Comparison of ENCODE assay signal across 20 cellular contexts in genomic region chr13:49527123-49527522, GRCh38. TPM values are rescaled to one million over a fixed set of nuclear protein-coding genes. Genes with fewer than 3 reads are reported as not detected.
DNase-seq lines count a peak whose midpoint lies in the region; ATAC-seq and TF ChIP-seq lines count a peak whose summit lies in the region.
"Had no signal": no experiment of that assay in that cellular context is flagged by ENCODE, and none has a peak within 500 bp of the region (broad histone marks: within the 10 kb centered on the region; RNA-seq: fewer than 3 reads in every experiment).

No MANE protein-coding gene starts in this region.

- peaks cover 6% of the 10 kb centered on the region for H3K36me3 ChIP-seq in IMR-90 (ENCODE audit: control insufficient read depth, insufficient read depth, low read length)
- peaks cover 0 to 59% (median 2%) of the 10 kb centered on the region in 4 donors for H3K36me3 ChIP-seq in sigmoid colon

- H3K56ac ChIP-seq in IMR-90 (ENCODE audit: extremely low read depth, insufficient read depth, low read length): no peak overlapping the region

- DNase-seq in NCI-H82 (lab: John Stamatoyannopoulos, UW) (peak; percentile 22), NCI-H82 treated with DMSO at 0.1 percent for 48 hours (lab: John Stamatoyannopoulos, UW; ENCODE audit: unreplicated experiment) (no peak), IMR-90 (no peak), activated B cell treated with CpG ODN at 0.5 μM for 24 hours (no peak), midbrain (lab: John Stamatoyannopoulos, UW) (peak; percentile 48), DMS79 (lab: John Stamatoyannopoulos, UW) (no peak), NCI-H146 (lab: John Stamatoyannopoulos, UW) (no peak), sigmoid colon (no peak)
- DNase-seq: 8988T, amniotic stem cell, endodermal cell, Kasumi-1, left lung, NCI-H187 treated with DMSO at 0.1 percent for 48 hours, NCI-H446 treated with DMSO at 0.1 percent for 48 hours, pancreas, PC-9 had no signal

- H3K9me3 Mint-ChIP-seq in activated B cell treated with CpG ODN at 0.5 μM for 24 hours: no peaks in the 10 kb centered on the region
- H3K9me3 Mint-ChIP-seq: endodermal cell, type B pancreatic cell had no signal

- no peak overlapping the region for H2BK20ac ChIP-seq in IMR-90 (ENCODE audit: low read depth, low read length)

- H2AK5ac ChIP-seq in IMR-90 (ENCODE audit: low read depth, low read length): no peak overlapping the region

- H3K36me3 Mint-ChIP-seq in activated B cell treated with CpG ODN at 0.5 μM for 24 hours (ENCODE audit: low read depth): peaks cover 65% of the 10 kb centered on the region

- no peaks in the 10 kb centered on the region for H3K27me3 Mint-ChIP-seq in activated B cell treated with CpG ODN at 0.5 μM for 24 hours
- H3K27me3 Mint-ChIP-seq: type B pancreatic cell had no signal

- H3K27me3 ChIP-seq in IMR-90 (ENCODE audit: control insufficient read depth, insufficient read depth, low read length) (no peaks in the 10 kb centered on the region), sigmoid colon (no peaks in the 10 kb centered on the region)
- H3K27me3 ChIP-seq: left lung, pancreas had no signal

- peak overlapping the region; percentile 66 for H3K27ac Mint-ChIP-seq in activated B cell treated with CpG ODN at 0.5 μM for 24 hours
- H3K27ac Mint-ChIP-seq: endodermal cell, type B pancreatic cell had no signal

- H3K4me3 ChIP-seq in IMR-90 (ENCODE audit: insufficient read depth, low read depth, low read length): no peak overlapping the region
- H3K4me3 ChIP-seq in sigmoid colon: no peak overlapping the region
- H3K4me3 ChIP-seq: left lung, pancreas, PC-9, SK-N-MC, smooth muscle cell had no signal

- POLR2A ChIA-PET in IMR-90 (lab: Charles Lee; ENCODE audit: unreplicated experiment) (no interaction called here), activated B cell treated with CpG ODN at 0.5 μM for 24 hours (lab: Charles Lee) (no interaction called here)

- no peak overlapping the region for H3K23ac ChIP-seq in IMR-90 (ENCODE audit: low read depth, low read length)

- no peak overlapping the region for H3K18ac ChIP-seq in IMR-90 (ENCODE audit: low read depth, low read length)

- no peak overlapping the region for H4K91ac ChIP-seq in IMR-90 (ENCODE audit: insufficient read depth, low read depth, low read length)

- intact Hi-C loops in IMR-90 (cut with micrococcal nuclease) (no loop called here), activated B cell treated with CpG ODN at 0.5 μM for 24 hours (cut with micrococcal nuclease) (loop anchor here (5.0 to 10.0 kb wide), 2 partner anchors 35 to 1222 kb away; partner anchors contain the start of gene RB1), sigmoid colon (cut with DNase I) (no loop called here)

- no peaks in the 10 kb centered on the region; a peak in 1 of 4 replicates for H3K79me1 ChIP-seq in IMR-90 (ENCODE audit: low read depth in 1 of 2, low read length in 2 of 2)

- TF ChIP-seq POLR2A in IMR-90 (IDR thresholded peaks at IDR 0.05; ENCODE audit: low read depth, low read length): no peak
- no peak for TF ChIP-seq POLR2A in sigmoid colon (IDR thresholded peaks at IDR 0.05)

- ATAC-seq in IMR-90 (ENCODE audit: low read depth) (peak; percentile 37; the same call in 1 of the 2 replicates), activated B cell treated with CpG ODN at 0.5 μM for 24 hours (ENCODE audit: low read depth) (no peak)
- ATAC-seq: left lung had no signal

- H3K4me1 ChIP-seq in IMR-90 (ENCODE audit: control insufficient read depth, insufficient read depth, low read length): no peaks in the 10 kb centered on the region; the same call in 1 of the 2 replicates
- H3K4me1 ChIP-seq in sigmoid colon: peaks cover 0 to 3% (median 2%) of the 10 kb centered on the region in 4 donors
- H3K4me1 ChIP-seq: pancreas had no signal

- H4K5ac ChIP-seq in IMR-90 (ENCODE audit: low read depth, low read length): no peak overlapping the region

- no peak for TF ChIP-seq RAD21 in IMR-90 (IDR thresholded peaks at IDR 0.05; ENCODE audit: low read length)

- peaks cover 5% of the 10 kb centered on the region for H3K9me1 ChIP-seq in IMR-90 (ENCODE audit: insufficient read depth, low read length)

- H3K4me2 ChIP-seq in IMR-90 (ENCODE audit: low read depth, low read length): no peak overlapping the region
- H3K4me2 ChIP-seq: PC-9, smooth muscle cell had no signal

- no peak overlapping the region for H3K14ac ChIP-seq in IMR-90 (replicated peaks; ENCODE audit: low read depth, low read length)

- H3K9me3 ChIP-seq in IMR-90 (ENCODE audit: control insufficient read depth, insufficient read depth, low read length) (no peaks in the 10 kb centered on the region), sigmoid colon (no peaks in the 10 kb centered on the region)
- H3K9me3 ChIP-seq: left lung, pancreas had no signal

- H2BK120ac ChIP-seq in IMR-90 (ENCODE audit: low read depth, low read length): no peak overlapping the region

- no peak overlapping the region for H2BK5ac ChIP-seq in IMR-90 (ENCODE audit: low read depth, low read length, poor library complexity, severe bottlenecking)

- H3K9ac ChIP-seq in IMR-90 (ENCODE audit: low read depth, low read length): no peak overlapping the region

- H3K4me3 Mint-ChIP-seq in activated B cell treated with CpG ODN at 0.5 μM for 24 hours: no peak overlapping the region
- H3K4me3 Mint-ChIP-seq: endodermal cell, type B pancreatic cell had no signal

- no peak for TF ChIP-seq EP300 in sigmoid colon (IDR thresholded peaks at IDR 0.05)

- H3K27ac ChIP-seq in IMR-90 (ENCODE audit: insufficient read depth, low read length) (no peak overlapping the region), sigmoid colon (no peak overlapping the region)
- H3K27ac ChIP-seq: left lung, pancreas, PC-9, SK-N-MC had no signal

- no peak overlapping the region for H3K4ac ChIP-seq in IMR-90 (ENCODE audit: low read depth, low read length)

- H2AK9ac ChIP-seq in IMR-90 (replicated peaks; ENCODE audit: low read depth, low read length, poor library complexity): peak overlapping the region; percentile 61

- no peak for TF ChIP-seq CTCF in IMR-90 (conservative IDR thresholded peaks at IDR 0.05; ENCODE audit: low read depth, low read length)
- TF ChIP-seq CTCF in activated B cell treated with CpG ODN at 0.5 μM for 24 hours (IDR thresholded peaks at IDR 0.05): no peak
- TF ChIP-seq CTCF in sigmoid colon (IDR thresholded peaks at IDR 0.05): no peak

- no peak overlapping the region for H2AFZ ChIP-seq in IMR-90 (replicated peaks; ENCODE audit: low read length, poor library complexity)
- H2AFZ ChIP-seq: PC-9 had no signal

- WGBS in IMR-90 (ENCODE audit: extremely low coverage in 2 of 2, insufficient read length in 1 of 2), 2 experiments: no CpG with 5 or more reads among the region's 2 CpGs
- WGBS in sigmoid colon, 2 donors: 72 to 73% methylated on average over 2 of the region's 2 CpGs

- no peak overlapping the region for H4K8ac ChIP-seq in IMR-90 (ENCODE audit: low read depth in 2 of 2, low read length in 2 of 2)

- dilution Hi-C loops in IMR-90 (cut with HindIII; ENCODE audit: low sequenced_read_pairs, unreplicated experiment): no loop called here

- BruUV-seq in IMR-90 (replicated peaks; lab: Mats Ljungman, UMichigan): no TSS peak

- no peak overlapping the region for H2BK15ac ChIP-seq in IMR-90 (ENCODE audit: low read depth, low read length)

- CTCF ChIA-PET in IMR-90 (lab: Yijun Ruan, JAX): no interaction called here
- CTCF ChIA-PET in activated B cell treated with CpG ODN at 0.5 μM for 24 hours (lab: Charles Lee): no interaction called here

- H3K4me1 Mint-ChIP-seq in activated B cell treated with CpG ODN at 0.5 μM for 24 hours: peaks cover 43% of the 10 kb centered on the region
- H3K4me1 Mint-ChIP-seq: endodermal cell had no signal

- in situ Hi-C loops in IMR-90 (cut with MboI; ENCODE audit: low sequenced_read_pairs): no loop called here

- no peaks in the 10 kb centered on the region for H4K20me1 ChIP-seq in IMR-90 (ENCODE audit: insufficient read depth, low read length)

TF ChIP-seq in IMR-90, 13 proteins besides CTCF, POLR2A, EP300 and RAD21:
- TF ChIP-seq SMC3 (IDR thresholded peaks at IDR 0.05; ENCODE audit: low read depth, low read length) (no peak), RFX5 (IDR thresholded peaks at IDR 0.05; ENCODE audit: low read depth, low read length) (no peak), CEBPB (IDR thresholded peaks at IDR 0.05; ENCODE audit: low read depth, low read length) (0 out of 2 replicates have a peak, but pooled peaks have one; percentile 27)

RNA-seq across cellular contexts. Expression of gene PHF11, which starts 31.4 kb away (rescaled TPM):
- 3.9 and 6.7 TPM in 2 replicates for total RNA-seq in IMR-90 (2012; rRNA removed)
- polyA plus RNA-seq in IMR-90 (2012; rRNA removed): 12.2 and 15.4 TPM in 2 replicates
- 4.0 TPM in 2 replicates for polyA plus RNA-seq in IMR-90 (2012; cell fraction: cytosol; rRNA removed)
- polyA plus RNA-seq in IMR-90 (2012; cell fraction: nucleus; rRNA removed; ENCODE audit: low replicate concordance): 9.2 and 65.7 TPM in 2 replicates
- total RNA-seq in activated B cell treated with CpG ODN at 0.5 μM for 24 hours: 128 and 148 TPM in 2 replicates
- 10 to 100 TPM; 29.6 to 52.1 (median 37.5) TPM for total RNA-seq in sigmoid colon
- polyA plus RNA-seq in sigmoid colon: 10 to 100 TPM; 20.1 to 36.8 (median 20.4) TPM

RNA-seq across cellular contexts. Expression of gene RCBTB1, which starts 58.2 kb away (rescaled TPM):
- total RNA-seq in IMR-90 (2012; rRNA removed) (11.3 and 16.1 TPM in 2 replicates), activated B cell treated with CpG ODN at 0.5 μM for 24 hours (19.7 and 22.6 TPM in 2 replicates), sigmoid colon (10 to 100 TPM; 10.2 to 20.7 (median 12.5) TPM)
- polyA plus RNA-seq in IMR-90 (2012; rRNA removed) (9.5 and 11.6 TPM in 2 replicates), sigmoid colon (1 to 10 TPM; 4.2 to 7.1 (median 5.4) TPM)
- 3.2 and 3.6 TPM in 2 replicates for polyA plus RNA-seq in IMR-90 (2012; cell fraction: cytosol; rRNA removed)
- 7.4 and 24.5 TPM in 2 replicates for polyA plus RNA-seq in IMR-90 (2012; cell fraction: nucleus; rRNA removed; ENCODE audit: low replicate concordance)

Comparison
In these comparisons a context has a peak if more than half of its experiments do, and no peak if none do; other contexts are left out.
1. DNase-seq: peak in NCI-H82 (single experiment) and midbrain (single experiment); none in NCI-H82 treated with DMSO at 0.1 percent for 48 hours (single experiment), IMR-90 (single experiment), activated B cell treated with CpG ODN at 0.5 μM for 24 hours (single experiment), DMS79 (single experiment), NCI-H146 (single experiment) and sigmoid colon (single experiment).